18 cellular contexts compared by ENCODE assay signal in genomic region chr4:165443276-165443675, GRCh38.
"Had no signal": no experiment of that assay in that cellular context is flagged by ENCODE, and none has a peak within 500 bp of the region (broad histone marks: within the 10 kb centered on the region; RNA-seq: fewer than 3 reads in every experiment).

No MANE protein-coding gene starts in this region.

- DNase-seq: esophagus squamous epithelium; foreskin fibroblast; immature natural killer cell; kidney; mesendoderm; naive B cell; occipital lobe; pancreas; retina; spleen; stimulated activated CD4-positive, alpha-beta T cell treated with anti-CD3 and anti-CD28 coated beads, Interleukin-15, amount 100 ng/mL, for 24 hours; stimulated activated CD4-positive, alpha-beta T cell treated with anti-CD3 and anti-CD28 coated beads, Interleukin-1b, Interleukin-23, amount 100 ng/mL, for 48 hours; stimulated activated CD4-positive, alpha-beta T cell treated with anti-CD3 and anti-CD28 coated beads, Interleukin-4, amount 100 ng/mL, for 24 hours; tibial artery; upper lobe of left lung; uterus had no signal

- H3K4me3 ChIP-seq: esophagus squamous epithelium, gastroesophageal sphincter, pancreas, prostate gland, spleen, tibial artery, upper lobe of left lung, uterus had no signal

- H3K36me3 ChIP-seq: esophagus squamous epithelium, gastroesophageal sphincter, pancreas, prostate gland, spleen, tibial artery, upper lobe of left lung, uterus had no signal

- H3K27me3 ChIP-seq: gastroesophageal sphincter, pancreas, tibial artery, upper lobe of left lung, uterus had no signal
